ENCODE assay signal across 27 cellular contexts in genomic region chr1:232722626-232723025, GRCh38.
DNase-seq lines count a peak whose midpoint lies in the region; ATAC-seq, FAIRE-seq and TF ChIP-seq lines count a peak whose summit lies in the region.
"Had no signal": no experiment of that assay in that cellular context is flagged by ENCODE, and none has a peak within 500 bp of the region (broad histone marks: within the 10 kb centered on the region; RNA-seq: fewer than 3 reads in every experiment).

No MANE protein-coding gene starts in this region.

- no peak for ATAC-seq in natural killer cell
- ATAC-seq in GM18907 (IDR thresholded peaks at IDR 0.05; ENCODE audit: unreplicated experiment): no peak
- ATAC-seq: HCT116 had no signal

- peaks cover 18 to 21% of the 10 kb centered on the region in 2 donors for H3K4me1 Mint-ChIP-seq in natural killer cell

- no peak overlapping the region for H4K8ac ChIP-seq in trophoblast cell (ENCODE audit: low read depth, low read length)

- H3K79me1 ChIP-seq in trophoblast cell (ENCODE audit: low read length): peaks cover 22% of the 10 kb centered on the region

- no peak overlapping the region for H3K4me3 Mint-ChIP-seq in natural killer cell
- H3K4me3 Mint-ChIP-seq: CD4-positive, alpha-beta memory T cell; IgD-negative memory B cell had no signal

- H3K79me2 ChIP-seq in trophoblast cell (ENCODE audit: control insufficient read depth, insufficient read depth, low read length, poor library complexity): no peaks in the 10 kb centered on the region

- H2BK5ac ChIP-seq in trophoblast cell (ENCODE audit: low read depth, low read length, poor library complexity): peak overlapping the region; percentile 31

- no peak overlapping the region for H2AK5ac ChIP-seq in trophoblast cell (ENCODE audit: low read length)

- H3K9me3 ChIP-seq in trophoblast cell (ENCODE audit: insufficient read depth, low read depth, low read length): peaks cover 4% of the 10 kb centered on the region

- H2AFZ ChIP-seq in trophoblast cell (ENCODE audit: insufficient read depth, low read length, poor library complexity): no peak overlapping the region

- no peak overlapping the region for H3K9ac ChIP-seq in trophoblast cell (ENCODE audit: low read length)
- H3K9ac ChIP-seq: BLaER1 had no signal

- H3K18ac ChIP-seq in trophoblast cell (ENCODE audit: low read length): no peak overlapping the region

- H2BK120ac ChIP-seq in trophoblast cell (ENCODE audit: insufficient read depth, low read length, poor library complexity): peak overlapping the region; percentile 20

- H3K14ac ChIP-seq in trophoblast cell (ENCODE audit: low read length): no peak overlapping the region

- H2BK12ac ChIP-seq in trophoblast cell (ENCODE audit: low read length): peak overlapping the region; percentile 3

- no peak overlapping the region for H3K27ac Mint-ChIP-seq in natural killer cell
- H3K27ac Mint-ChIP-seq: CD4-positive, alpha-beta memory T cell had no signal

- H3K27ac ChIP-seq in trophoblast cell (ENCODE audit: low read depth, low read length): peak overlapping the region; percentile 78
- no peak overlapping the region for H3K27ac ChIP-seq in dorsolateral prefrontal cortex
- H3K27ac ChIP-seq: BLaER1, RWPE1, SK-N-MC had no signal

- peaks cover 8 to 14% of the 10 kb centered on the region in 2 donors for H3K27me3 Mint-ChIP-seq in natural killer cell (ENCODE audit: low read depth in 2 of 2)

- no peak overlapping the region for H4K12ac ChIP-seq in trophoblast cell (ENCODE audit: low read depth, low read length)

- peak; percentile 28 for DNase-seq in ELR (ENCODE audit: low read depth)
- DNase-seq in RCC 7860 (ENCODE audit: low spot score): no peak
- DNase-seq in dermis blood vessel endothelial cell: peak; percentile 17
- DNase-seq in trophoblast cell: no peak
- no peak for DNase-seq in natural killer cell
- no peak for DNase-seq in dorsolateral prefrontal cortex
- DNase-seq: Caco-2; CD4-positive, alpha-beta memory T cell; DMS 273 treated with DMSO at 0.1 percent for 48 hours; DMS79 treated with DMSO at 0.1 percent for 48 hours; Karpas-422; MG63; NCI-H1417 treated with DMSO at 0.1 percent for 48 hours; NCI-H187 treated with DMSO at 0.1 percent for 48 hours; NCI-H2107; NCI-H446 treated with DMSO at 0.1 percent for 48 hours; NCI-H526 treated with DMSO at 0.1 percent for 48 hours; OCI-M1; SHP77 treated with DMSO at 0.1 percent for 48 hours had no signal

- H3K23ac ChIP-seq in trophoblast cell (ENCODE audit: low read length): no peak overlapping the region

- FAIRE-seq in RCC 7860 (lab: Jason Lieb, UNC): peak; percentile 2
- FAIRE-seq: GM12892, H1 had no signal

- H4K91ac ChIP-seq in trophoblast cell (ENCODE audit: low read depth, low read length): peak overlapping the region; percentile 78

- H3K27me3 ChIP-seq in trophoblast cell (ENCODE audit: insufficient read depth, low read length): no peaks in the 10 kb centered on the region
- H3K27me3 ChIP-seq in dorsolateral prefrontal cortex: no peaks in the 10 kb centered on the region
- H3K27me3 ChIP-seq: BLaER1, MG63 had no signal

- no peak overlapping the region for H3K4ac ChIP-seq in trophoblast cell (ENCODE audit: low read depth, low read length)

- WGBS in trophoblast cell (ENCODE audit: extremely low coverage, insufficient coverage, insufficient read length): no CpG with 5 or more reads among the region's 3 CpGs

- peaks cover 7% of the 10 kb centered on the region for H3K36me3 Mint-ChIP-seq in natural killer cell
- H3K36me3 Mint-ChIP-seq: CD4-positive, alpha-beta memory T cell had no signal

- H3K4me1 ChIP-seq in trophoblast cell (ENCODE audit: control insufficient read depth in 1 of 2, insufficient read depth in 2 of 2, low read length in 2 of 2): peaks cover 13 to 14% of the 10 kb centered on the region in 2 experiments
- H3K4me1 ChIP-seq: Caco-2 had no signal

- peaks cover 2 to 4% of the 10 kb centered on the region in 2 donors for H3K9me3 Mint-ChIP-seq in natural killer cell

- intact Hi-C loops in natural killer cell (cut with micrococcal nuclease) (no loop called here), dorsolateral prefrontal cortex (cut with DNase I) (no loop called here)

- TF ChIP-seq CTCF in natural killer cell (IDR thresholded peaks at IDR 0.05) (no peak), dorsolateral prefrontal cortex (IDR thresholded peaks at IDR 0.05 in 54 of 56, conservative IDR thresholded peaks at IDR 0.05 in 2 of 56; ENCODE audit: low read depth in 1 of 56, partially characterized antibody in 56 of 56) (no peak)

- H3K4me3 ChIP-seq in trophoblast cell (ENCODE audit: low read depth, low read length) (no peak overlapping the region), dorsolateral prefrontal cortex (no peak overlapping the region)
- H3K4me3 ChIP-seq: BLaER1, MG63, SK-N-MC had no signal

- H3K36me3 ChIP-seq in trophoblast cell (ENCODE audit: control insufficient read depth in 1 of 2, insufficient read depth in 2 of 2, low read length in 2 of 2): no peaks in the 10 kb centered on the region
- H3K36me3 ChIP-seq: BLaER1, MG63 had no signal

- H3K4me2 ChIP-seq in trophoblast cell (ENCODE audit: low read length): no peak overlapping the region
- H3K4me2 ChIP-seq: BLaER1 had no signal

Comparison
In these comparisons a context has a peak if more than half of its experiments do, and no peak if none do; other contexts are left out.
1. DNase-seq: peak in ELR (single experiment) and dermis blood vessel endothelial cell (single experiment); none in RCC 7860 (single experiment), trophoblast cell (0 of 2), natural killer cell (single experiment) and dorsolateral prefrontal cortex (0 of 10).